ENCODE assay signal across 19 cellular contexts in genomic region chr2:17590342-17590911, GRCh38. TPM values are rescaled to one million over a fixed set of nuclear protein-coding genes. Genes with fewer than 3 reads are reported as not detected.
DNase-seq lines count a peak whose midpoint lies in the region; ATAC-seq and TF ChIP-seq lines count a peak whose summit lies in the region.
"Had no signal": no experiment of that assay in that cellular context is flagged by ENCODE, and none has a peak within 500 bp of the region (broad histone marks: within the 10 kb centered on the region; RNA-seq: fewer than 3 reads in every experiment).

No MANE protein-coding gene starts in this region.

- WGBS in prostate gland = 54% methylated on average over 2 of the region's 2 CpGs

- H3K9me3 ChIP-seq in RWPE2 (ENCODE audit: severe bottlenecking) = no peaks in the 10 kb centered on the region
- no peaks in the 10 kb centered on the region for H3K9me3 ChIP-seq in prostate gland
- H3K9me3 ChIP-seq: BLaER1 treated with 17β-estradiol and CSF1 and Interleukin-3, amounts not matched to agents 10 nM and 100 nM had no signal

- H3K4me1 ChIP-seq in RWPE2 (ENCODE audit: insufficient read depth, poor library complexity, severe bottlenecking) = peaks cover 71% of the 10 kb centered on the region
- no peaks in the 10 kb centered on the region for H3K4me1 ChIP-seq in prostate gland (replicated peaks)
- H3K4me1 ChIP-seq: BLaER1 treated with 17β-estradiol and CSF1 and Interleukin-3, amounts not matched to agents 10 nM and 100 nM had no signal

- TF ChIP-seq POLR2A in prostate gland (IDR thresholded peaks at IDR 0.05) = no peak

- no peaks in the 10 kb centered on the region for H3K36me3 ChIP-seq in RWPE2 (ENCODE audit: low read depth)
- H3K36me3 ChIP-seq in prostate gland = no peaks in the 10 kb centered on the region
- H3K36me3 ChIP-seq: BLaER1 treated with 17β-estradiol and CSF1 and Interleukin-3, amounts not matched to agents 10 nM and 100 nM had no signal

- H3K4me3 ChIP-seq in RWPE2 (ENCODE audit: severe bottlenecking) (no peak overlapping the region), prostate gland (no peak overlapping the region)
- H3K4me3 ChIP-seq: BLaER1 treated with 17β-estradiol and CSF1 and Interleukin-3, amounts not matched to agents 10 nM and 100 nM had no signal

- ATAC-seq in RWPE2 (ENCODE audit: low read depth) (peak; percentile 52), esophagus mucosa (peak; percentile 75), GM18498 (IDR thresholded peaks at IDR 0.05; ENCODE audit: unreplicated experiment) (no peak), HG03196 (IDR thresholded peaks at IDR 0.05; ENCODE audit: unreplicated experiment) (no peak), HG03025 (IDR thresholded peaks at IDR 0.05; ENCODE audit: low FRiP score, unreplicated experiment) (no peak)
- ATAC-seq: CD8-positive, alpha-beta T cell; PC-3 had no signal

- intact Hi-C loops in prostate gland (cut with DNase I) = no loop called here

- peak overlapping the region; percentile 76 for H3K27ac ChIP-seq in RWPE2 (ENCODE audit: poor library complexity, severe bottlenecking)
- H3K27ac ChIP-seq in prostate gland = no peak overlapping the region
- H3K27ac ChIP-seq: BLaER1 treated with 17β-estradiol and CSF1 and Interleukin-3, amounts not matched to agents 10 nM and 100 nM had no signal

- TF ChIP-seq CTCF in RWPE2 (IDR thresholded peaks at IDR 0.05; ENCODE audit: poor library complexity, severe bottlenecking) (no peak), prostate gland (IDR thresholded peaks at IDR 0.05) (no peak)

- peak; percentile 55 for DNase-seq in HPDE6-E6E7 (ENCODE audit: extremely low spot score)
- DNase-seq in RWPE2 (ENCODE audit: low spot score) = no peak
- DNase-seq in prostate gland (ENCODE audit: low spot score) = peak; percentile 19
- no peak for DNase-seq in stimulated activated CD8-positive, alpha-beta memory T cell treated with anti-CD3 and anti-CD28 coated beads, Interleukin-4, amount 100 ng/mL, for 48 hours
- DNase-seq: CD8-positive, alpha-beta T cell; H7; KG1; MV-4-11; NCI-H1694 treated with DMSO at 0.1 percent for 48 hours; NCI-H2227 treated with DMSO at 0.1 percent for 48 hours; NCI-H524; NCI-H82; RPMI8226 had no signal

- H3K27me3 ChIP-seq in RWPE2 (ENCODE audit: insufficient read depth, poor library complexity, severe bottlenecking) (no peaks in the 10 kb centered on the region), prostate gland (replicated peaks; ENCODE audit: insufficient read depth) (no peaks in the 10 kb centered on the region)
- H3K27me3 ChIP-seq: BLaER1 treated with 17β-estradiol and CSF1 and Interleukin-3, amounts not matched to agents 10 nM and 100 nM had no signal

RNA-seq across cellular contexts. Expression of gene VSNL1, which starts 49.9 kb away (rescaled TPM):
- total RNA-seq in esophagus mucosa (65.6 TPM), prostate gland (10 to 100 TPM in 1 of 2 donors, 1 to 10 TPM in 1; 4.4 to 11.7 TPM)
- total RNA-seq: CD8-positive, alpha-beta T cell; PC-3 had no signal

Comparison
In these comparisons a context has a peak if more than half of its experiments do, and no peak if none do; other contexts are left out.
1. DNase-seq: peak in HPDE6-E6E7 (single experiment) and prostate gland (single experiment); none in RWPE2 (single experiment) and stimulated activated CD8-positive, alpha-beta memory T cell treated with anti-CD3 and anti-CD28 coated beads, Interleukin-4, amount 100 ng/mL, for 48 hours (single experiment).
2. ATAC-seq: peak in RWPE2 (single experiment) and esophagus mucosa (single experiment); none in GM18498 (single experiment), HG03196 (single experiment) and HG03025 (single experiment).